8 cellular contexts compared by ENCODE assay signal in genomic region chr15:96330450-96331140, GRCh38. TPM values are rescaled to one million over a fixed set of nuclear protein-coding genes. Genes with fewer than 3 reads are reported as not detected.
A peak's percentile ranks its signal among the peaks of the same experiment; 100 is the strongest.
DNase-seq lines count a peak whose midpoint lies in the region; ATAC-seq and TF ChIP-seq lines count a peak whose summit lies in the region.

NR2F2 (plus strand) TSS chr15:96330700; CDS start chr15:96332106, 1,406 bp downstream.

- H3K4me3 ChIP-seq in IMR-90 (ENCODE audit: insufficient read depth, low read depth, low read length), result peak within 1 kb of the TSS; percentile 84
- H3K4me3 ChIP-seq in Panc1 (ENCODE audit: low read depth in 2 of 2, low read length in 2 of 2), result peak within 1 kb of the TSS; percentile 63 to 97
- peak within 1 kb of the TSS; percentile 95 for H3K4me3 ChIP-seq in astrocyte of the cerebellum (ENCODE audit: low read depth, low read length)
- H3K4me3 ChIP-seq in right atrium auricular region, result peak within 1 kb of the TSS; percentile 67 to 70

- DNase-seq in Caki2 (ENCODE audit: low read depth) (peak; percentile 97), IMR-90 (peak; percentile 99), Panc1 (ENCODE audit: low read depth, low spot score) (no peak), astrocyte of the cerebellum (ENCODE audit: low read depth) (peak; percentile 95), right atrium auricular region (ENCODE audit: low spot score) (peak; percentile 98), posterior cingulate gyrus (peak in 9 of 10 donors; percentile 60 to 94 (median 75)), OCI-M1 (lab: John Stamatoyannopoulos, UW) (no peak)

- H4K91ac ChIP-seq in IMR-90 (ENCODE audit: insufficient read depth, low read depth, low read length), result peak within 1 kb of the TSS; percentile 72

- in situ Hi-C loops in Caki2 (cut with HindIII; ENCODE audit: low pct_unique_long_range_greater_than_20kb, low sequenced_read_pairs) (loop anchor here (25.0 kb wide), 1 partner anchor 907 kb away; no protein-coding TSS in a partner anchor), IMR-90 (cut with MboI; ENCODE audit: low sequenced_read_pairs) (loop anchor here (10.0 to 25.0 kb wide), 2 partner anchors 768 to 1036 kb away; no protein-coding TSS in a partner anchor), Panc1 (cut with HindIII; ENCODE audit: low pct_unique_long_range_greater_than_20kb, low sequenced_read_pairs) (no loop called here), astrocyte of the cerebellum (cut with HindIII; ENCODE audit: low sequenced_read_pairs) (loop anchor here (25.0 kb wide), 2 partner anchors 907 to 1668 kb away; no protein-coding TSS in a partner anchor)

- peaks cover 30% of the 10 kb centered on the region for H4K20me1 ChIP-seq in IMR-90 (ENCODE audit: insufficient read depth, low read length)

- peak within 1 kb of the TSS; percentile 99 for H3K9ac ChIP-seq in IMR-90 (ENCODE audit: low read depth, low read length)

- WGBS in IMR-90 (ENCODE audit: extremely low coverage in 2 of 2, insufficient read length in 1 of 2), 2 experiments, result 0% methylated on average over 15 of the region's 78 CpGs; no CpG with 5 or more reads in 1 of the 2 experiments

- peak within 1 kb of the TSS; percentile 90 for H3K4me2 ChIP-seq in IMR-90 (ENCODE audit: low read depth, low read length)

- H2AK9ac ChIP-seq in IMR-90 (replicated peaks; ENCODE audit: low read depth, low read length, poor library complexity), result peak within 1 kb of the TSS; percentile 89

- H2BK5ac ChIP-seq in IMR-90 (ENCODE audit: low read depth, low read length, poor library complexity, severe bottlenecking), result peak within 1 kb of the TSS; percentile 94

- H3K9me1 ChIP-seq in IMR-90 (ENCODE audit: insufficient read depth, low read length), result no peaks in the 10 kb centered on the region

- no peaks in the 10 kb centered on the region for H3K27me3 ChIP-seq in IMR-90 (ENCODE audit: control insufficient read depth, insufficient read depth, low read length)
- H3K27me3 ChIP-seq in Panc1 (ENCODE audit: control insufficient read depth, insufficient read depth, low read length), result no peaks in the 10 kb centered on the region
- no peaks in the 10 kb centered on the region for H3K27me3 ChIP-seq in right atrium auricular region

- peak within 1 kb of the TSS; percentile 88 for H3K4ac ChIP-seq in IMR-90 (ENCODE audit: low read depth, low read length)

- H3K4me1 ChIP-seq in IMR-90 (ENCODE audit: control insufficient read depth, insufficient read depth, low read length) (peaks cover 3% of the 10 kb centered on the region), Panc1 (ENCODE audit: control insufficient read depth, insufficient read depth, low read length) (peaks cover 37% of the 10 kb centered on the region), right atrium auricular region (peaks cover 0 to 24% of the 10 kb centered on the region in 2 donors)

- H4K5ac ChIP-seq in IMR-90 (ENCODE audit: low read depth, low read length), result peak within 1 kb of the TSS; percentile 84

- TF ChIP-seq RAD21 in IMR-90 (IDR thresholded peaks at IDR 0.05; ENCODE audit: low read length), result no peak; the same call in 1 of the 2 replicates

- H3K27ac ChIP-seq in IMR-90 (ENCODE audit: insufficient read depth, low read length) (peak within 1 kb of the TSS; percentile 98), Panc1 (ENCODE audit: low read length) (peak within 1 kb of the TSS; percentile 99), right atrium auricular region (peak within 1 kb of the TSS; percentile 95 to 97)

- peak within 1 kb of the TSS; percentile 88 for H2AFZ ChIP-seq in IMR-90 (replicated peaks; ENCODE audit: low read length, poor library complexity)

- peak within 1 kb of the TSS; percentile 44 to 86 for H4K8ac ChIP-seq in IMR-90 (ENCODE audit: low read depth in 2 of 2, low read length in 2 of 2)

- H3K23ac ChIP-seq in IMR-90 (ENCODE audit: low read depth, low read length), result peak within 1 kb of the TSS; percentile 87

- H2AK5ac ChIP-seq in IMR-90 (ENCODE audit: low read depth, low read length), result peak within 1 kb of the TSS; percentile 58

- H3K36me3 ChIP-seq in IMR-90 (ENCODE audit: control insufficient read depth, insufficient read depth, low read length), result peaks cover 34% of the 10 kb centered on the region
- H3K36me3 ChIP-seq in Panc1 (ENCODE audit: control insufficient read depth, insufficient read depth, low read length), result peaks cover 6% of the 10 kb centered on the region
- peaks cover 24% of the 10 kb centered on the region for H3K36me3 ChIP-seq in right atrium auricular region

- CTCF ChIA-PET in IMR-90 (lab: Yijun Ruan, JAX), result interaction anchor here (0.5 kb wide), 1 partner anchor 501 kb away, joined by 3 read pairs; no protein-coding TSS in a partner anchor
- CTCF ChIA-PET in Panc1 (lab: Charles Lee), result interaction anchor here (0.6 to 0.7 kb wide), 3 partner anchors 87 to 328 kb away, joined by 3 read pairs; no protein-coding TSS in a partner anchor

- H3K18ac ChIP-seq in IMR-90 (ENCODE audit: low read depth, low read length), result peak within 1 kb of the TSS; percentile 81

- TF ChIP-seq CTCF in IMR-90 (conservative IDR thresholded peaks at IDR 0.05; ENCODE audit: low read depth, low read length) (no peak), Panc1 (IDR thresholded peaks at IDR 0.05) (no peak), astrocyte of the cerebellum (IDR thresholded peaks at IDR 0.05; ENCODE audit: low read depth, low read length, missing control alignments) (no peak), right atrium auricular region (IDR thresholded peaks at IDR 0.05) (no peak)

- intact Hi-C loops in IMR-90 (cut with micrococcal nuclease) (loop anchor here (1.0 kb wide), 1 partner anchor 1304 kb away; no protein-coding TSS in a partner anchor), Panc1 (cut with micrococcal nuclease; ENCODE audit: unreplicated experiment) (loop anchor here (5.0 to 10.0 kb wide), 2 partner anchors 1073 to 1656 kb away; no protein-coding TSS in a partner anchor), posterior cingulate gyrus (cut with DNase I) (no loop called here)

- peak; percentile 88 for TF ChIP-seq POLR2A in IMR-90 (IDR thresholded peaks at IDR 0.05; ENCODE audit: low read depth, low read length)

- H3K9me3 ChIP-seq in IMR-90 (ENCODE audit: control insufficient read depth, insufficient read depth, low read length) (no peaks in the 10 kb centered on the region), Panc1 (ENCODE audit: control insufficient read depth, insufficient read depth, low read depth, low read length) (no peaks in the 10 kb centered on the region), right atrium auricular region (no peaks in the 10 kb centered on the region)

- peak within 1 kb of the TSS; percentile 88 for H3K14ac ChIP-seq in IMR-90 (replicated peaks; ENCODE audit: low read depth, low read length)

- ATAC-seq in GM21447 (IDR thresholded peaks at IDR 0.05; ENCODE audit: unreplicated experiment) (peak; percentile 67), IMR-90 (ENCODE audit: low read depth) (peak; percentile 78), Panc1 (peak; percentile 71)

- POLR2A ChIA-PET in IMR-90 (lab: Charles Lee; ENCODE audit: unreplicated experiment) (interaction anchor here (0.6 to 1.2 kb wide), 6 partner anchors 10 to 1071 kb away, joined by 3 to 5 read pairs (median 3); no protein-coding TSS in a partner anchor), Panc1 (lab: Charles Lee) (interaction anchor here (0.6 to 0.7 kb wide), 2 partner anchors 272 to 340 kb away, joined by 3 to 8 read pairs; no protein-coding TSS in a partner anchor)

- peak within 1 kb of the TSS; percentile 52; the same call in 1 of the 2 replicates for H2BK20ac ChIP-seq in IMR-90 (ENCODE audit: low read depth, low read length)

- peak within 1 kb of the TSS; percentile 90 for H3K56ac ChIP-seq in IMR-90 (ENCODE audit: extremely low read depth, insufficient read depth, low read length)

- dilution Hi-C loops in IMR-90 (cut with HindIII; ENCODE audit: low sequenced_read_pairs, unreplicated experiment), result no loop called here

- peak within 1 kb of the TSS; percentile 83 for H2BK120ac ChIP-seq in IMR-90 (ENCODE audit: low read depth, low read length)

- H2BK15ac ChIP-seq in IMR-90 (ENCODE audit: low read depth, low read length), result peak within 1 kb of the TSS; percentile 35; the same call in 2 of the 3 replicates

- no TSS peak for BruUV-seq in IMR-90 (replicated peaks; lab: Mats Ljungman, UMichigan)
- BruUV-seq in Panc1 (replicated peaks; lab: Mats Ljungman, UMichigan), result no TSS peak

- H3K79me1 ChIP-seq in IMR-90 (ENCODE audit: low read depth in 1 of 2, low read length in 2 of 2), result peaks cover 3 to 4% of the 10 kb centered on the region in 2 experiments; a peak in 2 of 4 replicates

TF ChIP-seq in IMR-90, 13 proteins besides CTCF, POLR2A, EP300 and RAD21:
- TF ChIP-seq MAFK (IDR thresholded peaks at IDR 0.05; ENCODE audit: low read depth, low read length) (no peak), BHLHE40 (IDR thresholded peaks at IDR 0.05; ENCODE audit: low read depth, low read length) (peak; percentile 2; the same call in 1 of the 2 replicates), RFX5 (IDR thresholded peaks at IDR 0.05; ENCODE audit: low read depth, low read length) (no peak), CEBPB (IDR thresholded peaks at IDR 0.05; ENCODE audit: low read depth, low read length) (peak; percentile 73), RCOR1 (IDR thresholded peaks at IDR 0.05; ENCODE audit: insufficient replicate concordance, low read length) (no peak), FOS (IDR thresholded peaks at IDR 0.05; ENCODE audit: low read depth, low read length) (no peak), MAZ (IDR thresholded peaks at IDR 0.05; ENCODE audit: borderline replicate concordance, low read depth, low read length) (peak; percentile 37; the same call in 1 of the 2 replicates), MXI1 (IDR thresholded peaks at IDR 0.05; ENCODE audit: borderline replicate concordance, low read depth, low read length) (peak; percentile 76), SMC3 (IDR thresholded peaks at IDR 0.05; ENCODE audit: low read depth, low read length) (no peak)

RNA-seq across cellular contexts. Expression of gene NR2F2, which starts in this region (rescaled TPM):
- total RNA-seq in Caki2 (2014; rRNA removed; shearing (Covaris generic); ENCODE audit: low replicate concordance), result 7.0 and 16.0 TPM in 2 replicates
- total RNA-seq in IMR-90 (2012; rRNA removed), result 20.3 and 28.1 TPM in 2 replicates
- 161 and 185 TPM in 2 replicates for polyA plus RNA-seq in IMR-90 (2012; rRNA removed)
- polyA plus RNA-seq in IMR-90 (2012; cell fraction: cytosol; rRNA removed), result 113 and 142 TPM in 2 replicates
- 109 and 182 TPM in 2 replicates for polyA plus RNA-seq in IMR-90 (2012; cell fraction: nucleus; rRNA removed; ENCODE audit: low replicate concordance)
- 53.7 TPM for total RNA-seq in Panc1 (2021; ENCODE audit: unreplicated experiment)
- 108 TPM for polyA plus RNA-seq in Panc1 (2012; ENCODE audit: insufficient read length)
- total RNA-seq in right atrium auricular region, result 10 to 100 TPM; 25.0 to 26.7 TPM

Comparison
In these comparisons a context has a peak if more than half of its experiments do, and no peak if none do; other contexts are left out.
1. DNase-seq: peak in Caki2 (single experiment), IMR-90 (single experiment), astrocyte of the cerebellum (single experiment), right atrium auricular region (single experiment) and posterior cingulate gyrus (9 of 10); none in Panc1 (single experiment) and OCI-M1 (single experiment).
2. Peak in every context shown above with its lines, with median percentiles within 50 percentile points of each other: ATAC-seq, H3K27ac ChIP-seq and H3K4me3 ChIP-seq.